Comparison of ENCODE assay signal across 8 cellular contexts in genomic region chr9:95127249-95128176, GRCh38.
DNase-seq lines count a peak whose midpoint lies in the region; ATAC-seq and TF ChIP-seq lines count a peak whose summit lies in the region.

No MANE protein-coding gene starts in this region.

- ATAC-seq in HG03521 (IDR thresholded peaks at IDR 0.05; ENCODE audit: unreplicated experiment) (peak; percentile 50), gastroesophageal sphincter (peak; percentile 88), GM21619 (IDR thresholded peaks at IDR 0.05; ENCODE audit: unreplicated experiment) (no peak)

- H3K27ac ChIP-seq in SJCRH30 (no peak overlapping the region), gastroesophageal sphincter (peak overlapping the region in 3 of 4 donors; percentile 5 to 77 (median 66)), neutrophil (no peak overlapping the region), stomach (peak overlapping the region in 2 of 5 donors; percentile 2 to 80)

- peak; percentile 100 for TF ChIP-seq CTCF in GM10248 (IDR thresholded peaks at IDR 0.05; ENCODE audit: control extremely low read depth, extremely low read depth, low read depth, missing control alignments)
- TF ChIP-seq CTCF in gastroesophageal sphincter (IDR thresholded peaks at IDR 0.05) = peak; percentile 96 to 98 (median 96)
- TF ChIP-seq CTCF in neutrophil (IDR thresholded peaks at IDR 0.05) = peak; percentile 54
- peak in 5 of 7 experiments; percentile 76 to 95 (median 94) for TF ChIP-seq CTCF in stomach (IDR thresholded peaks at IDR 0.05)

- POLR2A ChIA-PET in GM10248 (lab: Yijun Ruan, JAX) = no interaction called here

- H3K9me3 ChIP-seq in SJCRH30 (replicated peaks) (no peaks in the 10 kb centered on the region), gastroesophageal sphincter (no peaks in the 10 kb centered on the region), neutrophil (no peaks in the 10 kb centered on the region), stomach (no peaks in the 10 kb centered on the region)

- DNase-seq in GM10248 (ENCODE audit: extremely low spot score) = peak; percentile 85
- DNase-seq in SJCRH30 = peak; percentile 64 to 75
- DNase-seq in activated naive CD4-positive, alpha-beta T cell treated with Interleukin-2 at 50 U/mL for 16 hours = peak; percentile 72
- DNase-seq in stomach = peak; percentile 92

- WGBS in gastroesophageal sphincter (ENCODE audit: low coverage in 1 of 2), 2 donors = 6 to 9% methylated on average over 15 of the region's 35 CpGs
- 13 to 19% (median 16%) methylated on average over 34 to 35 of the region's 35 CpGs for WGBS in stomach, 5 donors

- peaks cover 13% of the 10 kb centered on the region for H3K4me1 ChIP-seq in SJCRH30
- H3K4me1 ChIP-seq in gastroesophageal sphincter = peaks cover 0 to 60% (median 6%) of the 10 kb centered on the region in 3 donors
- H3K4me1 ChIP-seq in neutrophil (ENCODE audit: control insufficient read depth in 1 of 2, insufficient read depth in 1 of 2, low read depth in 1 of 2, low read length in 1 of 2) = no peaks in the 10 kb centered on the region
- peaks cover 8 to 65% (median 41%) of the 10 kb centered on the region in 4 donors for H3K4me1 ChIP-seq in stomach

- no peak for TF ChIP-seq POLR2A in gastroesophageal sphincter (IDR thresholded peaks at IDR 0.05)
- no peak for TF ChIP-seq POLR2A in stomach (IDR thresholded peaks at IDR 0.05)

- intact Hi-C loops in stomach (cut with DNase I; ENCODE audit: low total_unique reads) = loop anchor here (10.0 kb wide), 1 partner anchor 343 kb away; no protein-coding TSS in a partner anchor

- TF ChIP-seq EP300 in gastroesophageal sphincter (IDR thresholded peaks at IDR 0.05) (no peak), stomach (IDR thresholded peaks at IDR 0.05) (no peak)

- H3K27me3 ChIP-seq in SJCRH30 (no peaks in the 10 kb centered on the region), gastroesophageal sphincter (no peaks in the 10 kb centered on the region), neutrophil (no peaks in the 10 kb centered on the region), stomach (no peaks in the 10 kb centered on the region)

- H3K4me3 ChIP-seq in SJCRH30 (no peak overlapping the region), gastroesophageal sphincter (peak overlapping the region; percentile 29 to 49), neutrophil (ENCODE audit: low read depth in 1 of 2, low read length in 1 of 2) (no peak overlapping the region), stomach (peak overlapping the region; percentile 27 to 41 (median 34))

- H3K36me3 ChIP-seq in SJCRH30 (no peaks in the 10 kb centered on the region), gastroesophageal sphincter (no peaks in the 10 kb centered on the region), neutrophil (no peaks in the 10 kb centered on the region), stomach (no peaks in the 10 kb centered on the region)

- CTCF ChIA-PET in GM10248 (lab: Yijun Ruan, JAX) = interaction anchor here (0.6 to 11.0 kb wide), 53 partner anchors 10 to 498 kb away, joined by 3 to 282 read pairs (median 5); no protein-coding TSS in a partner anchor

Comparison
In these comparisons a context has a peak if more than half of its experiments do, and no peak if none do; other contexts are left out.
1. H3K27ac ChIP-seq: peak in gastroesophageal sphincter (3 of 4); none in SJCRH30 (single experiment) and neutrophil (single experiment).
2. H3K4me3 ChIP-seq: peak in gastroesophageal sphincter (2 of 2) and stomach (4 of 4); none in SJCRH30 (single experiment) and neutrophil (0 of 2).
3. Peak in every context shown above with its lines, with median percentiles within 50 percentile points of each other: DNase-seq and CTCF ChIP-seq.